ENCODE assay signal across 8 cellular contexts in the genomic region with DNA sequence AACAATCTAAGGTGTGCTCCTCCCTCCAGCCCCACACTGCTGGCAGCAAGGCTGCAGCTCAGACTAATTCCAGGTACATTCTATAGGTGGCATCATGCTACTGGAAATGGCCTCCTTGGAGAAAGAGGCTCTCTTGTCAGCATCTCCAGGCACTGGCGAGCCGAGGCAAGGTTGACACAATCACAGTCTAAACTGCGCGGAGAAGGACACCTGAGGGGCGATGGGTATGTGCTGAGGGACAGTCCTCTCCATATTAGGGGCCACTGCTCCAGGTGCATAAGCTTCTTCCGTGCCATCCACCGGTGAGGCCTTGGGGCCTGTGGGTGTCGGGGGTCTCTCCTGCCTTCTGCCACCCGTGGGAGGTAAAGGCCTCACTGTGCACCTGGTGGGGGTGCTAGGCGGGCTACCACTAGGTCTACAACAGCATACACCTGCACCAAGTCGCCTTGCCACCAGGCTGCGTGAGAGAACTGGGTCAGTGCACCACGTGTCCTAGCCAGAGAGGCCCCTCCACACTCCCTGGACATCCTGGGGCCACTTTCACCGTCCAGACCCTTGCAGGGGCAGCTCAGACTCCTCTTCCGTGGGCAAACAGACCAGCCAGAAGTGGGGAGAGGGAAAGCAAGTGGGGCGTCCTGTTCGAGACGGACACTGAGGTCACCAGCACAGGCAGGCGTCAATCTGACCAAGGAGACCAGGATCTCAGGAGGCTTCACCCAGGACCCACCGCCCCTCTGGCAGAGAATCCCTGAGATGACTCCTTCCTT. TPM values are rescaled to one million over a fixed set of nuclear protein-coding genes. Genes with fewer than 3 reads are reported as not detected.
DNase-seq lines count a peak whose midpoint lies in the region; ATAC-seq and TF ChIP-seq lines count a peak whose summit lies in the region.

No MANE protein-coding gene starts in this region.

- H3K27ac ChIP-seq in liver (ENCODE audit: low read depth in 1 of 2, low read length in 2 of 2) = no peak overlapping the region

- in situ Hi-C loops in astrocyte of the cerebellum (cut with HindIII; ENCODE audit: low sequenced_read_pairs) = loop anchor here (5.0 kb wide), 1 partner anchor 83 kb away; no protein-coding TSS in a partner anchor

- TF ChIP-seq CTCF in astrocyte of the cerebellum (IDR thresholded peaks at IDR 0.05; ENCODE audit: low read depth, low read length, missing control alignments) (peak; percentile 35), liver (IDR thresholded peaks at IDR 0.05; ENCODE audit: low read depth, low read length, missing input control) (peak; percentile 53)

- no peak overlapping the region for H3K4me3 Mint-ChIP-seq in activated CD8-positive, alpha-beta memory T cell treated with anti-CD3 and anti-CD28 coated beads, Interleukin-2, amount 10 ng/mL, durations not matched to agents 7 days and 5 days

- H3K9me3 ChIP-seq in liver (ENCODE audit: control insufficient read depth in 4 of 4, low read length in 3 of 4) = peaks cover 0 to under 1% (median 0%) of the 10 kb centered on the region in 4 donors

- H3K27me3 Mint-ChIP-seq in activated CD8-positive, alpha-beta memory T cell treated with anti-CD3 and anti-CD28 coated beads, Interleukin-2, amount 10 ng/mL, durations not matched to agents 7 days and 5 days = peaks cover 73% of the 10 kb centered on the region

- ATAC-seq in activated CD8-positive, alpha-beta memory T cell treated with anti-CD3 and anti-CD28 coated beads, Interleukin-2, amount 10 ng/mL, durations not matched to agents 7 days and 5 days = peak; percentile 24
- ATAC-seq in GM21825 (IDR thresholded peaks at IDR 0.05; ENCODE audit: unreplicated experiment) (no peak), HG02852 (IDR thresholded peaks at IDR 0.05; ENCODE audit: unreplicated experiment) (no peak), HG03196 (IDR thresholded peaks at IDR 0.05; ENCODE audit: unreplicated experiment) (no peak)

- H3K36me3 ChIP-seq in liver (ENCODE audit: control insufficient read depth in 4 of 4, insufficient read depth in 3 of 4, low read depth in 1 of 4, low read length in 3 of 4) = no peaks in the 10 kb centered on the region

- peaks cover 6 to 51% (median 33%) of the 10 kb centered on the region in 4 donors for H3K27me3 ChIP-seq in liver (ENCODE audit: control insufficient read depth in 4 of 4, insufficient read depth in 4 of 4, low read length in 3 of 4)

- no peaks in the 10 kb centered on the region for H3K9me3 Mint-ChIP-seq in activated CD8-positive, alpha-beta memory T cell treated with anti-CD3 and anti-CD28 coated beads, Interleukin-2, amount 10 ng/mL, durations not matched to agents 7 days and 5 days (ENCODE audit: low read depth)

- H3K36me3 Mint-ChIP-seq in activated CD8-positive, alpha-beta memory T cell treated with anti-CD3 and anti-CD28 coated beads, Interleukin-2, amount 10 ng/mL, durations not matched to agents 7 days and 5 days = peaks cover 3% of the 10 kb centered on the region

- no peak overlapping the region for H3K9ac ChIP-seq in liver (ENCODE audit: low read depth in 1 of 2, low read length in 2 of 2)

- DNase-seq in activated CD8-positive, alpha-beta memory T cell treated with anti-CD3 and anti-CD28 coated beads, Interleukin-2, amount 10 ng/mL, durations not matched to agents 7 days and 5 days = no peak
- no peak for DNase-seq in activated CD8-positive, alpha-beta memory T cell treated with anti-CD3 and anti-CD28 coated beads for 24 hours
- DNase-seq in NCI-H1930 (lab: John Stamatoyannopoulos, UW) (peak; percentile 60 to 72), astrocyte of the cerebellum (ENCODE audit: low read depth) (no peak)

- peaks cover 37% of the 10 kb centered on the region for H3K4me1 Mint-ChIP-seq in activated CD8-positive, alpha-beta memory T cell treated with anti-CD3 and anti-CD28 coated beads, Interleukin-2, amount 10 ng/mL, durations not matched to agents 7 days and 5 days

- TF ChIP-seq RAD21 in liver (IDR thresholded peaks at IDR 0.05) = peak; percentile 79 to 87

- H3K4me1 ChIP-seq in liver (ENCODE audit: control insufficient read depth in 4 of 4, insufficient read depth in 4 of 4, low read length in 3 of 4) = peaks cover 0 to 21% (median 13%) of the 10 kb centered on the region in 4 donors

- CTCF ChIA-PET in activated CD8-positive, alpha-beta memory T cell treated with anti-CD3 and anti-CD28 coated beads, Interleukin-2, amount 10 ng/mL, durations not matched to agents 7 days and 5 days (lab: Charles Lee) = interaction anchor here (0.6 to 7.0 kb wide), 18 partner anchors 9 to 198 kb away, joined by 3 to 38 read pairs (median 5); a partner anchor contains a TSS

- H3K27ac Mint-ChIP-seq in activated CD8-positive, alpha-beta memory T cell treated with anti-CD3 and anti-CD28 coated beads, Interleukin-2, amount 10 ng/mL, durations not matched to agents 7 days and 5 days = no peak overlapping the region

- H3K4me3 ChIP-seq in astrocyte of the cerebellum (ENCODE audit: low read depth, low read length) (no peak overlapping the region), liver (ENCODE audit: low read depth in 1 of 3, low read length in 3 of 3) (no peak overlapping the region)

- 14% methylated on average over 20 of the region's 20 CpGs for WGBS in liver

TF ChIP-seq in liver, 16 proteins besides CTCF, POLR2A, EP300 and RAD21:
- TF ChIP-seq HNF4A (conservative IDR thresholded peaks at IDR 0.05) (peak in 1 of 2 donors; percentile 32), HNF4G (IDR thresholded peaks at IDR 0.05) (no peak)

RNA-seq across cellular contexts. Expression of a gene that starts 12.1 kb away (rescaled TPM):
- total RNA-seq in activated CD8-positive, alpha-beta memory T cell treated with anti-CD3 and anti-CD28 coated beads, Interleukin-2, amount 10 ng/mL, durations not matched to agents 7 days and 5 days = 1 to 10 TPM; 6.8 to 8.6 TPM
- 1 to 10 TPM; 1.4 to 2.3 TPM for total RNA-seq in liver
- 1 to 10 TPM in 1 of 2 donors, under 1 TPM in 1; 0.75 to 2.7 TPM for polyA plus RNA-seq in liver

RNA-seq across cellular contexts. Expression of a gene that starts 30.3 kb away (rescaled TPM):
- total RNA-seq in activated CD8-positive, alpha-beta memory T cell treated with anti-CD3 and anti-CD28 coated beads, Interleukin-2, amount 10 ng/mL, durations not matched to agents 7 days and 5 days = 10 to 100 TPM; 28.3 to 36.7 TPM
- 1 to 10 TPM; 4.8 to 7.7 TPM for total RNA-seq in liver
- polyA plus RNA-seq in liver = 1 to 10 TPM; 4.9 to 8.9 TPM

RNA-seq across cellular contexts. Expression of a gene that starts 31.0 kb away (rescaled TPM):
- total RNA-seq in activated CD8-positive, alpha-beta memory T cell treated with anti-CD3 and anti-CD28 coated beads, Interleukin-2, amount 10 ng/mL, durations not matched to agents 7 days and 5 days = 1 to 10 TPM; 5.3 to 6.8 TPM
- 1 to 10 TPM in 1 of 2 donors, under 1 TPM in 1; 0.33 to 2.4 TPM for total RNA-seq in liver
- polyA plus RNA-seq in liver = under 1 TPM; 0.36 to 0.69 TPM

Comparison
In these comparisons a context has a peak if more than half of its experiments do, and no peak if none do; other contexts are left out.
1. DNase-seq: peak in NCI-H1930 (2 of 2); none in activated CD8-positive, alpha-beta memory T cell treated with anti-CD3 and anti-CD28 coated beads, Interleukin-2, amount 10 ng/mL, durations not matched to agents 7 days and 5 days (single experiment), activated CD8-positive, alpha-beta memory T cell treated with anti-CD3 and anti-CD28 coated beads for 24 hours (single experiment) and astrocyte of the cerebellum (single experiment).